8 cellular contexts compared by ENCODE assay signal in the genomic region with DNA sequence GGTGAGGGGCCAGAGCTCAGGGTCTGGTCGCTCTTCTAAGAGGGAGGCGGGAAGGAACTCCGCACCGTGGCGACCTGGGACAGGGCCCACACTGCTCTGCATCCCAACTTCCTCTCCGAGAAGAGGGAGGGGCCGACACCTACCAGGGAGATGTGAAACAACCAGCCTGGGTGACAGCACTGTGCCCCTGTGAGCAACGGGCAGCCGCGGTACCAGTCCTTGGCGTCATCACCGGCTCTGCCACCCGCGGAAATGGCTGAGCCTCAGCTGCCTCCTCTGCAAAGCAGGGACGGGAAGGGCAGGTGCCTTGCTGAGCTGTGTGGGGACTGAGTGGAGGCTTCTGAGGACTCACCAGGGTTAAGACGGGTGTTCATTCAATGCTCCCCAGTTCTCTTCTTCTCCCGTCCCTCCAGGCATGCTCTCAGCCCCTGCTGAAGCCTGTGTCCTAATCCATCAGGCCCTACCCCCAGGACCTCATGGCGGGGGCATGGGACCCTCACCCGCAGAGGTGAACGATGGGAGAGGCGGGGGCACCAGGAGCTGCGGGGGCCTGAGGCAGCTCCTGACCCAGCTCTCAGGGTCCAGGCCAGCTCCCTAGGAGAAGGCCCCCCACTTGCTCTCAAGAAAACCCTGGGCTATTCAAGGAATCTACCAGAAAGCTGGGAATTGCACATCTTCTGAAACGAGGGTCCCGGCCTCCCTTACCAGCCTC. TPM values are rescaled to one million over a fixed set of nuclear protein-coding genes. Genes with fewer than 3 reads are reported as not detected.
DNase-seq lines count a peak whose midpoint lies in the region; ATAC-seq, FAIRE-seq and TF ChIP-seq lines count a peak whose summit lies in the region.

No MANE protein-coding gene starts in this region.

- H3K9ac ChIP-seq in muscle layer of colon (ENCODE audit: low read length) (peak overlapping the region; percentile 9), subcutaneous abdominal adipose tissue (ENCODE audit: low read length in 5 of 5) (peak overlapping the region in 1 of 5 donors; percentile 48)

- H3K4me3 ChIP-seq in GM12864 (ENCODE audit: low read depth, low read length) (peak overlapping the region; percentile 8), body of pancreas (no peak overlapping the region), muscle layer of colon (ENCODE audit: low read depth in 1 of 2, low read length in 2 of 2) (peak overlapping the region in 1 of 2 donors; percentile 20), subcutaneous abdominal adipose tissue (ENCODE audit: low read depth in 1 of 5, low read length in 5 of 5) (peak overlapping the region in 1 of 5 donors; percentile 12)

- peak; percentile 40 for DNase-seq in GM12864 (ENCODE audit: low read depth)
- peak; percentile 69 for DNase-seq in NCI-H2227 (lab: John Stamatoyannopoulos, UW; ENCODE audit: unreplicated experiment)
- peak in 3 of 4 donors; percentile 42 to 69 (median 58) for DNase-seq in body of pancreas
- no peak for DNase-seq in NCI-H1092 (lab: John Stamatoyannopoulos, UW)
- no peak for DNase-seq in D721Med (ENCODE audit: insufficient read length, low spot score)

- H3K4me1 ChIP-seq in body of pancreas (peaks cover 86% of the 10 kb centered on the region), muscle layer of colon (ENCODE audit: insufficient read depth, low read length) (peaks cover 51% of the 10 kb centered on the region), subcutaneous abdominal adipose tissue (ENCODE audit: control insufficient read depth in 5 of 5, insufficient read depth in 5 of 5, low read length in 5 of 5) (peaks cover 13 to 80% (median 74%) of the 10 kb centered on the region in 5 donors)

- H3K36me3 ChIP-seq in body of pancreas (replicated peaks in 1 of 2; ENCODE audit: insufficient read depth in 1 of 2, low read depth in 2 of 2) (no peaks in the 10 kb centered on the region), muscle layer of colon (ENCODE audit: insufficient read depth, low read length) (no peaks in the 10 kb centered on the region), subcutaneous abdominal adipose tissue (ENCODE audit: control insufficient read depth in 5 of 5, insufficient read depth in 5 of 5, low read length in 5 of 5) (peaks cover 0 to 11% (median 3%) of the 10 kb centered on the region in 5 donors)

- H3K27me3 ChIP-seq in body of pancreas (no peaks in the 10 kb centered on the region), muscle layer of colon (ENCODE audit: control insufficient read depth in 1 of 2, insufficient read depth in 2 of 2, low read length in 2 of 2) (no peaks in the 10 kb centered on the region), subcutaneous abdominal adipose tissue (ENCODE audit: control insufficient read depth in 5 of 5, insufficient read depth in 4 of 5, low read length in 5 of 5) (no peaks in the 10 kb centered on the region)

- intact Hi-C loops in body of pancreas (cut with DNase I): no loop called here

- ATAC-seq in GM21717 (IDR thresholded peaks at IDR 0.05; ENCODE audit: unreplicated experiment) (peak; percentile 73), body of pancreas (peak; percentile 17)

- TF ChIP-seq CTCF in GM12864 (IDR thresholded peaks at IDR 0.05; ENCODE audit: low read depth, low read length, missing control alignments): no peak
- TF ChIP-seq CTCF in body of pancreas (IDR thresholded peaks at IDR 0.05): no peak
- no peak for TF ChIP-seq CTCF in D721Med (IDR thresholded peaks at IDR 0.05; ENCODE audit: insufficient read depth, missing control alignments)

- FAIRE-seq in D721Med (lab: Jason Lieb, UNC): no peak

- no peak for TF ChIP-seq POLR2A in body of pancreas (IDR thresholded peaks at IDR 0.05)

- H3K9me3 ChIP-seq in body of pancreas (no peaks in the 10 kb centered on the region), muscle layer of colon (ENCODE audit: low read length) (no peaks in the 10 kb centered on the region), subcutaneous abdominal adipose tissue (ENCODE audit: control insufficient read depth in 5 of 5, low read length in 5 of 5) (no peaks in the 10 kb centered on the region)

- WGBS in body of pancreas, 2 donors: 38 to 40% methylated on average over 13 to 24 of the region's 24 CpGs

- H3K27ac ChIP-seq in body of pancreas: peak overlapping the region; percentile 71 to 86 (median 80)
- H3K27ac ChIP-seq in muscle layer of colon (ENCODE audit: low read depth, low read length): peak overlapping the region; percentile 58
- H3K27ac ChIP-seq in subcutaneous abdominal adipose tissue (ENCODE audit: low read depth, low read length): peak overlapping the region; percentile 50

RNA-seq across cellular contexts. Expression of gene ZNF787, which starts 9.3 kb away (rescaled TPM):
- 10 to 100 TPM; 12.7 to 21.1 TPM for total RNA-seq in body of pancreas

RNA-seq across cellular contexts. Expression of gene ZNF444, which starts 29.3 kb away (rescaled TPM):
- 10 to 100 TPM; 50.3 to 95.9 TPM for total RNA-seq in body of pancreas

Comparison
In these comparisons a context has a peak if more than half of its experiments do, and no peak if none do; other contexts are left out.
1. DNase-seq: peak in GM12864 (single experiment), NCI-H2227 (single experiment) and body of pancreas (3 of 4); none in NCI-H1092 (single experiment) and D721Med (single experiment).
2. Peak in every context shown above with its lines, with median percentiles within 50 percentile points of each other: H3K27ac ChIP-seq.